Comparison of ENCODE assay signal across 35 cellular contexts in genomic region chrX:70001708-70002341, GRCh38. TPM values are rescaled to one million over a fixed set of nuclear protein-coding genes. Genes with fewer than 3 reads are reported as not detected.
"Had no signal": no experiment of that assay in that cellular context is flagged by ENCODE, and none has a peak within 500 bp of the region (broad histone marks: within the 10 kb centered on the region; RNA-seq: fewer than 3 reads in every experiment).

No MANE protein-coding gene starts in this region.

- H3K9me3 ChIP-seq: ascending aorta, MG63, SJSA1, SK-N-SH had no signal

- H3K4me1 ChIP-seq: ascending aorta, SJSA1 had no signal

- H3K27me3 ChIP-seq: ascending aorta, MG63, SJSA1 had no signal

- H3K27ac Mint-ChIP-seq: activated CD4-positive, alpha-beta T cell treated with anti-CD3 and anti-CD28 coated beads, Interleukin-2, amount 10 ng/mL, durations not matched to agents 24 days and 14 days; activated CD8-positive, alpha-beta T cell treated with anti-CD3 and anti-CD28 coated beads for 36 hours; activated naive CD4-positive, alpha-beta T cell treated with anti-CD3 and anti-CD28 coated beads, Interleukin-2, amount 50 U/mL, for 24 hours; activated naive CD8-positive, alpha-beta T cell treated with anti-CD3 and anti-CD28 coated beads, Interleukin-2, amount 10 ng/mL, durations not matched to agents 7 days and 5 days; activated T-cell treated with anti-CD3 and anti-CD28 coated beads, Interleukin-2, amount 50 U/mL, for 72 hours; activated T-helper 17 cell treated with anti-CD3 and anti-CD28 coated beads, Interleukin-2, amount 50 U/mL, for 72 hours; T-helper 1 cell treated with Interleukin-12 subunit alpha and Interleukin-12 subunit beta and Interleukin-4 antibody, amounts not matched to agents 30 μg/mL and 1 μg/mL, for 36 hours; T-helper 2 cell treated with Interferon-gamma antibody and Interleukin-4, amounts not matched to agents 5 μg/mL and 100 μg/mL, for 36 hours had no signal

- H3K27me3 Mint-ChIP-seq: activated CD4-positive, alpha-beta T cell treated with anti-CD3 and anti-CD28 coated beads, Interleukin-2, amount 10 ng/mL, durations not matched to agents 24 days and 14 days; activated CD8-positive, alpha-beta T cell treated with anti-CD3 and anti-CD28 coated beads for 36 hours; activated naive CD4-positive, alpha-beta T cell treated with anti-CD3 and anti-CD28 coated beads, Interleukin-2, amount 50 U/mL, for 24 hours; activated T-helper 17 cell treated with anti-CD3 and anti-CD28 coated beads, Interleukin-2, amount 50 U/mL, for 72 hours; brain had no signal

- H2AFZ ChIP-seq: PC-9 had no signal

- H3K4me2 ChIP-seq: PC-9, SK-N-SH had no signal

- H3K4me3 Mint-ChIP-seq: activated CD4-positive, alpha-beta T cell treated with anti-CD3 and anti-CD28 coated beads, Interleukin-2, amount 10 ng/mL, durations not matched to agents 24 days and 14 days; activated CD8-positive, alpha-beta T cell treated with anti-CD3 and anti-CD28 coated beads for 36 hours; activated naive CD4-positive, alpha-beta T cell treated with anti-CD3 and anti-CD28 coated beads, Interleukin-2, amount 50 U/mL, for 24 hours; activated naive CD8-positive, alpha-beta T cell treated with anti-CD3 and anti-CD28 coated beads, Interleukin-2, amount 10 ng/mL, durations not matched to agents 7 days and 5 days; activated T-cell treated with anti-CD3 and anti-CD28 coated beads, Interleukin-2, amount 50 U/mL, for 72 hours; activated T-helper 17 cell treated with anti-CD3 and anti-CD28 coated beads, Interleukin-2, amount 50 U/mL, for 72 hours; brain; central memory CD8-positive, alpha-beta T cell; T-helper 1 cell treated with Interleukin-12 subunit alpha and Interleukin-12 subunit beta and Interleukin-4 antibody, amounts not matched to agents 30 μg/mL and 1 μg/mL, for 36 hours; T-helper 2 cell treated with Interferon-gamma antibody and Interleukin-4, amounts not matched to agents 5 μg/mL and 100 μg/mL, for 36 hours had no signal

- H3K4me3 ChIP-seq: ascending aorta, MG63, PC-9, SJSA1 had no signal

- ATAC-seq: activated CD8-positive, alpha-beta T cell treated with anti-CD3 and anti-CD28 coated beads for 36 hours; activated T-cell treated with anti-CD3 and anti-CD28 coated beads, Interleukin-2, amount 50 U/mL, for 72 hours; activated T-helper 17 cell treated with anti-CD3 and anti-CD28 coated beads, Interleukin-2, amount 50 U/mL, for 72 hours had no signal

- H3K9me3 Mint-ChIP-seq: activated CD8-positive, alpha-beta T cell treated with anti-CD3 and anti-CD28 coated beads for 36 hours; activated naive CD8-positive, alpha-beta T cell treated with anti-CD3 and anti-CD28 coated beads, Interleukin-2, amount 10 ng/mL, durations not matched to agents 7 days and 5 days; activated T-helper 17 cell treated with anti-CD3 and anti-CD28 coated beads, Interleukin-2, amount 50 U/mL, for 72 hours; central memory CD8-positive, alpha-beta T cell; T-helper 1 cell treated with Interleukin-12 subunit alpha and Interleukin-12 subunit beta and Interleukin-4 antibody, amounts not matched to agents 30 μg/mL and 1 μg/mL, for 36 hours; T-helper 2 cell treated with Interferon-gamma antibody and Interleukin-4, amounts not matched to agents 5 μg/mL and 100 μg/mL, for 36 hours had no signal

- H3K9ac ChIP-seq: SK-N-SH had no signal

- H3K27ac ChIP-seq: ascending aorta, PC-9, SJSA1 had no signal

- H3K4me1 Mint-ChIP-seq: activated CD4-positive, alpha-beta T cell treated with anti-CD3 and anti-CD28 coated beads, Interleukin-2, amount 10 ng/mL, durations not matched to agents 24 days and 14 days; activated naive CD4-positive, alpha-beta T cell treated with anti-CD3 and anti-CD28 coated beads, Interleukin-2, amount 50 U/mL, for 24 hours; activated naive CD8-positive, alpha-beta T cell treated with anti-CD3 and anti-CD28 coated beads, Interleukin-2, amount 10 ng/mL, durations not matched to agents 7 days and 5 days; brain; central memory CD8-positive, alpha-beta T cell had no signal

- H3K36me3 Mint-ChIP-seq: activated naive CD8-positive, alpha-beta T cell treated with anti-CD3 and anti-CD28 coated beads, Interleukin-2, amount 10 ng/mL, durations not matched to agents 7 days and 5 days; brain had no signal

- DNase-seq: activated CD4-positive, alpha-beta T cell treated with anti-CD3 and anti-CD28 coated beads, Interleukin-2, amount 10 ng/mL, durations not matched to agents 24 days and 14 days; activated CD4-positive, alpha-beta T cell treated with anti-CD3 and anti-CD28 coated beads, Interleukin-2, amount 50 U/mL, for 4 hours; activated CD8-positive, alpha-beta T cell treated with anti-CD3 and anti-CD28 coated beads for 36 hours; activated effector memory CD4-positive, alpha-beta T cell treated with anti-CD3 and anti-CD28 coated beads, Interleukin-2, amount 50 U/mL, for 16 hours; activated naive CD4-positive, alpha-beta T cell; activated naive CD8-positive, alpha-beta T cell treated with anti-CD3 and anti-CD28 coated beads, Interleukin-2, amount 10 ng/mL, durations not matched to agents 7 days and 5 days; activated T-cell treated with anti-CD3 and anti-CD28 coated beads, Interleukin-2, amount 50 U/mL, for 1 hour; activated T-cell treated with anti-CD3 and anti-CD28 coated beads, Interleukin-2, amount 50 U/mL, for 72 hours; amygdala; Kasumi-1; KG1; MG63; NCI-H1048; NCI-H1105 treated with DMSO at 0.1 percent for 48 hours; NCI-H1436; NCI-H1930; NCI-H2081 treated with DMSO at 0.1 percent for 48 hours; NCI-H226; NCI-H69; NK-92 treated with Interleukin-12 subunit alpha and Interleukin-12 subunit beta, amount 100 ng/mL, for 24 hours; PC-9; SHP77 treated with DMSO at 0.1 percent for 48 hours; SK-N-SH had no signal

RNA-seq across cellular contexts. Expression of gene AWAT2, which starts 47.9 kb away (rescaled TPM):
- total RNA-seq: activated CD4-positive, alpha-beta T cell treated with anti-CD3 and anti-CD28 coated beads, Interleukin-2, amount 10 ng/mL, durations not matched to agents 24 days and 14 days; activated CD8-positive, alpha-beta memory T cell treated with anti-CD3 and anti-CD28 coated beads for 36 hours; activated CD8-positive, alpha-beta T cell treated with anti-CD3 and anti-CD28 coated beads for 36 hours; activated naive CD8-positive, alpha-beta T cell treated with anti-CD3 and anti-CD28 coated beads, Interleukin-2, amount 10 ng/mL, durations not matched to agents 7 days and 5 days; activated T-cell treated with anti-CD3 and anti-CD28 coated beads, Interleukin-2, amount 50 U/mL, for 72 hours; activated T-helper 17 cell treated with anti-CD3 and anti-CD28 coated beads, Interleukin-2, amount 50 U/mL, for 72 hours; ascending aorta; bronchial epithelial cell; OCI-LY7; PC-9; SJSA1 had no signal
- polyA plus RNA-seq: adipose tissue had no signal
